Comparison of ENCODE assay signal across 12 cellular contexts in genomic region chr3:9746330-9746729, GRCh38.
DNase-seq lines count a peak whose midpoint lies in the region; ATAC-seq and TF ChIP-seq lines count a peak whose summit lies in the region.
"Had no signal": no experiment of that assay in that cellular context is flagged by ENCODE, and none has a peak within 500 bp of the region (broad histone marks: within the 10 kb centered on the region; RNA-seq: fewer than 3 reads in every experiment).

No MANE protein-coding gene starts in this region.

- H3K4me1 ChIP-seq in BLaER1 treated with 17β-estradiol and CSF1 and Interleukin-3, amounts not matched to agents 10 nM and 100 nM: peaks cover 53 to 68% (median 61%) of the 10 kb centered on the region in 10 experiments

- DNase-seq in HS-5 (ENCODE audit: low read depth) (peak; percentile 68), astrocyte of the hippocampus (ENCODE audit: low read depth, low spot score) (peak; percentile 92), non-pigmented ciliary epithelial cell (ENCODE audit: low read depth) (peak; percentile 73), GM20000 (ENCODE audit: low spot score) (no peak)
- DNase-seq: activated CD4-positive, alpha-beta T cell treated with anti-CD3 and anti-CD28 coated beads, Interleukin-2, amount 10 ng/mL, durations not matched to agents 7 days and 5 days; NCI-H146; NCI-H774; small intestine had no signal

- H3K36me3 ChIP-seq in BLaER1 treated with 17β-estradiol and CSF1 and Interleukin-3, amounts not matched to agents 10 nM and 100 nM: peaks cover 74 to 81% (median 77%) of the 10 kb centered on the region in 11 experiments

- H3K9me3 ChIP-seq in BLaER1 treated with 17β-estradiol and CSF1 and Interleukin-3, amounts not matched to agents 10 nM and 100 nM (replicated peaks in 1 of 11): no peaks in the 10 kb centered on the region

- H3K4me2 ChIP-seq in BLaER1 treated with 17β-estradiol and CSF1 and Interleukin-3, amounts not matched to agents 10 nM and 100 nM: peak overlapping the region; percentile 30 to 99 (median 57); a peak in 21 of 22 replicates

- no peak for TF ChIP-seq CTCF in GM20000 (IDR thresholded peaks at IDR 0.05; ENCODE audit: extremely low read depth, missing control alignments)

- ATAC-seq in HG03097 (IDR thresholded peaks at IDR 0.05; ENCODE audit: low FRiP score, unreplicated experiment): no peak
- ATAC-seq in HG02610 (IDR thresholded peaks at IDR 0.05; ENCODE audit: unreplicated experiment): no peak
- ATAC-seq in HG02840 (IDR thresholded peaks at IDR 0.05; ENCODE audit: low FRiP score, unreplicated experiment): no peak

- peaks cover 0 to 82% (median 74%) of the 10 kb centered on the region in 11 experiments; a peak in 20 of 22 replicates for H4K20me1 ChIP-seq in BLaER1 treated with 17β-estradiol and CSF1 and Interleukin-3, amounts not matched to agents 10 nM and 100 nM

- H3K9ac ChIP-seq in BLaER1 treated with 17β-estradiol and CSF1 and Interleukin-3, amounts not matched to agents 10 nM and 100 nM: peak overlapping the region in 7 of 11 experiments; percentile 7 to 55 (median 24); a peak in 7 of 22 replicates

- peak overlapping the region in 2 of 11 experiments; percentile 9 to 22; a peak in 3 of 22 replicates for H3K27ac ChIP-seq in BLaER1 treated with 17β-estradiol and CSF1 and Interleukin-3, amounts not matched to agents 10 nM and 100 nM

- no peaks in the 10 kb centered on the region for H3K27me3 ChIP-seq in BLaER1 treated with 17β-estradiol and CSF1 and Interleukin-3, amounts not matched to agents 10 nM and 100 nM

- H3K4me3 ChIP-seq in BLaER1 treated with 17β-estradiol and CSF1 and Interleukin-3, amounts not matched to agents 10 nM and 100 nM: no peak overlapping the region
